ENCODE assay signal across 10 cellular contexts in the genomic region with DNA sequence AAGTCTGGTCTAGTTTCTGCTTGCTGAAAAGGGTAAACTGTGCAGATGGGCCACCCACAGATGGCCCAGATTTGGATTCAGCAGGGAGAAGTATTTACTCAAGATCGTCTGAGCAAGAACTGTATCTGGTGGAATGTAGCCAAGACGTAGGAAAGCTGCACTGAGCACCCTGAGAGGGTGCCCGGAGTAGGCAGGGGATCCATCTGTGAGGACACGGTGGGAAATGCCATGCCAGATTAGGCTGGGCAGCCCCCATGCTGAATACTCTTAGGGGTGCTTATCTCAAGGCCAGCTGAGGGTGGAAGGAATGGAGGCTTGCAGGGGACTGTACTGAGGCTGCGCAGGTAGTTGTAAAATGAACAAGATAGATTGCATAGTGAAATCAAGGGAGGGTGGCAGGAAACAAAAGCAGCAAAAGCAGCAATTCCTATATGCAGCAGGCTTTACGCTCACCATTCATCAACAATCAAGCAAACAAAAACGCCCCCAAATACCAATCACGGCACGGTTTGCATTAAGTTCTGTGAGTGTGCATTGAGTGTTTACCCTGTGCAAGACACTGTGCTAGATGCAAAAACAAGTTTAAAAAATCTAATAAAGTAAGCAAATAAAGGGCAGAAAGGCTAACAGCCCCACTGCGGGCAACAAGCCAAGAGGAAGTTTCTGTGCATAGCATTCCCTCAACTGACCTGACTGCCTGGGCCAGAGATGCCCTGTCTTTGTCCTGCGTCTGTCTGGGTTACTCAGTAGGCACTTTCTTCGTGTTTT.
DNase-seq lines count a peak whose midpoint lies in the region; ATAC-seq lines count a peak whose summit lies in the region.
"Had no signal": no experiment of that assay in that cellular context is flagged by ENCODE, and none has a peak within 500 bp of the region (broad histone marks: within the 10 kb centered on the region; RNA-seq: fewer than 3 reads in every experiment).

No MANE protein-coding gene starts in this region.

- DNase-seq in Ammon's horn (ENCODE audit: low spot score), result peak; percentile 51
- DNase-seq in HuH-7 (ENCODE audit: low spot score), result peak; percentile 70
- peak; percentile 21 for DNase-seq in UCSD-AML1 (lab: John Stamatoyannopoulos, UW; ENCODE audit: unreplicated experiment)
- peak; percentile 36 for DNase-seq in medulla oblongata (ENCODE audit: extremely low spot score)
- DNase-seq in activated CD4-positive, CD25-positive, alpha-beta regulatory T cell (lab: John Stamatoyannopoulos, UW), result no peak
- no peak for DNase-seq in effector CD8-positive, alpha-beta T cell (lab: John Stamatoyannopoulos, UW)
- DNase-seq in central memory CD4-positive, alpha-beta T cell, result no peak
- DNase-seq: naive B cell, NCI-H1092 treated with DMSO at 0.1 percent for 48 hours had no signal

- no peak for ATAC-seq in GM21447 (IDR thresholded peaks at IDR 0.05; ENCODE audit: unreplicated experiment)

Comparison
In these comparisons a context has a peak if more than half of its experiments do, and no peak if none do; other contexts are left out.
1. DNase-seq: peak in Ammon's horn (single experiment), HuH-7 (single experiment), UCSD-AML1 (single experiment) and medulla oblongata (single experiment); none in activated CD4-positive, CD25-positive, alpha-beta regulatory T cell (0 of 4), effector CD8-positive, alpha-beta T cell (single experiment) and central memory CD4-positive, alpha-beta T cell (single experiment).